In genomic region chr14:92603309-92604257, GRCh38 we compare ENCODE assay signal across 8 cellular contexts.
DNase-seq lines count a peak whose midpoint lies in the region; ATAC-seq and TF ChIP-seq lines count a peak whose summit lies in the region.

No MANE protein-coding gene starts in this region.

- H3K4me2 ChIP-seq in hepatocyte, result no peak overlapping the region

- H4K20me1 ChIP-seq in hepatocyte (ENCODE audit: insufficient read depth, poor library complexity, severe bottlenecking), result no peaks in the 10 kb centered on the region

- no peaks in the 10 kb centered on the region for H3K79me2 ChIP-seq in hepatocyte

- H3K36me3 ChIP-seq in hepatocyte (replicated peaks; ENCODE audit: insufficient read depth, low read depth), result no peaks in the 10 kb centered on the region

- H3K4me1 ChIP-seq in right cardiac atrium (ENCODE audit: control insufficient read depth, insufficient read depth, low read length) (peaks cover 4% of the 10 kb centered on the region), hepatocyte (ENCODE audit: insufficient read depth) (no peaks in the 10 kb centered on the region)

- H3K4me1 Mint-ChIP-seq in activated naive CD8-positive, alpha-beta T cell treated with anti-CD3 and anti-CD28 coated beads, Interleukin-2, amount 10 ng/mL, durations not matched to agents 7 days and 5 days, result peaks cover 25% of the 10 kb centered on the region

- H3K4me3 ChIP-seq in right cardiac atrium (ENCODE audit: low read length), result no peak overlapping the region
- H3K4me3 ChIP-seq in hepatocyte, result no peak overlapping the region

- no peak overlapping the region for H2AFZ ChIP-seq in hepatocyte

- H3K36me3 Mint-ChIP-seq in activated naive CD8-positive, alpha-beta T cell treated with anti-CD3 and anti-CD28 coated beads, Interleukin-2, amount 10 ng/mL, durations not matched to agents 7 days and 5 days, result peaks cover 16% of the 10 kb centered on the region

- H3K9me3 ChIP-seq in right cardiac atrium (ENCODE audit: control insufficient read depth, low read length) (no peaks in the 10 kb centered on the region), hepatocyte (ENCODE audit: low read depth) (no peaks in the 10 kb centered on the region)

- ATAC-seq in activated naive CD8-positive, alpha-beta T cell treated with anti-CD3 and anti-CD28 coated beads, Interleukin-2, amount 10 ng/mL, durations not matched to agents 7 days and 5 days (ENCODE audit: low read depth), result peak; percentile 49
- ATAC-seq in right cardiac atrium (peak; percentile 82 to 87), GM18867 (IDR thresholded peaks at IDR 0.05; ENCODE audit: unreplicated experiment) (no peak)

- no peaks in the 10 kb centered on the region for H3K27me3 Mint-ChIP-seq in activated naive CD8-positive, alpha-beta T cell treated with anti-CD3 and anti-CD28 coated beads, Interleukin-2, amount 10 ng/mL, durations not matched to agents 7 days and 5 days

- WGBS in right cardiac atrium, result 59% methylated on average over 14 of the region's 14 CpGs
- 76% methylated on average over 13 of the region's 14 CpGs for WGBS in hepatocyte (ENCODE audit: low lambda C conversion rate, missing lambda C conversion rate)

- peak; percentile 93 for DNase-seq in DMS79 treated with DMSO at 0.1 percent for 48 hours (lab: John Stamatoyannopoulos, UW)
- DNase-seq in NCI-H2196 (lab: John Stamatoyannopoulos, UW; ENCODE audit: unreplicated experiment), result peak; percentile 47
- no peak for DNase-seq in activated naive CD8-positive, alpha-beta T cell treated with anti-CD3 and anti-CD28 coated beads, Interleukin-2, amount 10 ng/mL, durations not matched to agents 7 days and 5 days
- peak in 2 of 3 donors; percentile 64 to 70 for DNase-seq in right cardiac atrium
- peak; percentile 15 to 20 for DNase-seq in stimulated activated CD4-positive, alpha-beta T cell treated with anti-CD3 and anti-CD28 coated beads, Interleukin-4, amount 100 ng/mL, for 48 hours (ENCODE audit: low read depth in 2 of 2)
- no peak for DNase-seq in SKM-1 (lab: John Stamatoyannopoulos, UW; ENCODE audit: unreplicated experiment)
- no peak for DNase-seq in hepatocyte (ENCODE audit: low spot score)

- H3K9me2 ChIP-seq in hepatocyte (replicated peaks; ENCODE audit: insufficient read depth), result no peaks in the 10 kb centered on the region

- TF ChIP-seq CTCF in hepatocyte (IDR thresholded peaks at IDR 0.05; ENCODE audit: poor library complexity), result no peak

- H3K4me3 Mint-ChIP-seq in activated naive CD8-positive, alpha-beta T cell treated with anti-CD3 and anti-CD28 coated beads, Interleukin-2, amount 10 ng/mL, durations not matched to agents 7 days and 5 days, result no peak overlapping the region

- H3K9me3 Mint-ChIP-seq in activated naive CD8-positive, alpha-beta T cell treated with anti-CD3 and anti-CD28 coated beads, Interleukin-2, amount 10 ng/mL, durations not matched to agents 7 days and 5 days, result peaks cover 3% of the 10 kb centered on the region

- H3K27ac ChIP-seq in right cardiac atrium (ENCODE audit: low read length) (no peak overlapping the region), hepatocyte (no peak overlapping the region)

- H3K27ac Mint-ChIP-seq in activated naive CD8-positive, alpha-beta T cell treated with anti-CD3 and anti-CD28 coated beads, Interleukin-2, amount 10 ng/mL, durations not matched to agents 7 days and 5 days, result no peak overlapping the region

- H3K27me3 ChIP-seq in right cardiac atrium (ENCODE audit: control insufficient read depth, insufficient read depth), result no peaks in the 10 kb centered on the region
- no peaks in the 10 kb centered on the region for H3K27me3 ChIP-seq in hepatocyte

- POLR2A ChIA-PET in activated naive CD8-positive, alpha-beta T cell treated with anti-CD3 and anti-CD28 coated beads, Interleukin-2, amount 10 ng/mL, durations not matched to agents 7 days and 5 days (lab: Charles Lee), result no interaction called here

- intact Hi-C loops in right cardiac atrium (cut with DNase I), result no loop called here

Comparison
In these comparisons a context has a peak if more than half of its experiments do, and no peak if none do; other contexts are left out.
1. DNase-seq: peak in DMS79 treated with DMSO at 0.1 percent for 48 hours (single experiment), NCI-H2196 (single experiment), right cardiac atrium (2 of 3) and stimulated activated CD4-positive, alpha-beta T cell treated with anti-CD3 and anti-CD28 coated beads, Interleukin-4, amount 100 ng/mL, for 48 hours (2 of 2); none in activated naive CD8-positive, alpha-beta T cell treated with anti-CD3 and anti-CD28 coated beads, Interleukin-2, amount 10 ng/mL, durations not matched to agents 7 days and 5 days (single experiment), SKM-1 (single experiment) and hepatocyte (single experiment).